ENCODE assay signal across 20 cellular contexts in the genomic region with DNA sequence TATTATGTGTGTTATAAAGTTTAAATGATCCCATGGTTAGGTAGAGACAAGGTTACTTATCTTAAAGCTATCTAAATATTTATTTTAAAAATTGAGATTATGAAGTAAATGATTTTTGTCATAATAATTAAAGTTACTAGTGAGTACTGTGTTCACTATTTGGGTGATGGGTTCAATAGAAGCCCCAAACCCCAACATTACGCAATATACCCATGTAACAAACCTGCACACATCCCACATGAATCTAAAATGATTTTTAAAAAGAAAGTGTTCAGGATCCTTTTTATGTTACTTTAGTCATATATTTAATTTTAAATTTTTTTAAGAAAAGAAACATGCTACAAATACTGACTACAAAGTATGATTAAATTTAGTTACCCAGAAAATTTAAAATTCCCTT.
"Had no signal": no experiment of that assay in that cellular context is flagged by ENCODE, and none has a peak within 500 bp of the region (broad histone marks: within the 10 kb centered on the region; RNA-seq: fewer than 3 reads in every experiment).

No MANE protein-coding gene starts in this region.

- H3K4me3 ChIP-seq: MG63, SJSA1, SK-N-MC had no signal

- H3K27me3 ChIP-seq: MG63, SJSA1 had no signal

- H3K27ac ChIP-seq: SJSA1, SK-N-MC had no signal

- DNase-seq: KBM-7, MG63, NCI-H1092, NCI-H187, NCI-H2029, NCI-H2081 treated with DMSO at 0.1 percent for 48 hours, NCI-H2171, NCI-H226, NCI-H446, NCI-H510A, NCI-H524 treated with DMSO at 0.1 percent for 48 hours, NCI-H82, Right ventricle myocardium superior, RPMI8226, SIG-M5, SW 1271, T-cell had no signal

- FAIRE-seq: RCC 7860 had no signal

- H3K36me3 ChIP-seq: MG63, SJSA1 had no signal

- ATAC-seq: T-cell had no signal

- H3K4me1 ChIP-seq: SJSA1 had no signal

- H3K9me3 ChIP-seq: SJSA1 had no signal
